11 cellular contexts compared by ENCODE assay signal in genomic region chr6:150079604-150080003, GRCh38. TPM values are rescaled to one million over a fixed set of nuclear protein-coding genes. Genes with fewer than 3 reads are reported as not detected.
DNase-seq lines count a peak whose midpoint lies in the region; ATAC-seq and TF ChIP-seq lines count a peak whose summit lies in the region.
"Had no signal": no experiment of that assay in that cellular context is flagged by ENCODE, and none has a peak within 500 bp of the region (broad histone marks: within the 10 kb centered on the region; RNA-seq: fewer than 3 reads in every experiment).

No MANE protein-coding gene starts in this region.

- TF ChIP-seq CTCF in dorsolateral prefrontal cortex (IDR thresholded peaks at IDR 0.05 in 54 of 56, conservative IDR thresholded peaks at IDR 0.05 in 2 of 56; ENCODE audit: low read depth in 1 of 56, partially characterized antibody in 56 of 56), result no peak

- peaks cover 46% of the 10 kb centered on the region for H3K4me1 ChIP-seq in BLaER1

- H3K4me3 ChIP-seq in BLaER1 (no peak overlapping the region), dorsolateral prefrontal cortex (peak overlapping the region in 34 of 59 donors; percentile 4 to 48 (median 28))
- H3K4me3 ChIP-seq: skin epidermis had no signal

- H3K9me3 ChIP-seq in BLaER1, result no peaks in the 10 kb centered on the region

- ATAC-seq in GM19455 (IDR thresholded peaks at IDR 0.05; ENCODE audit: unreplicated experiment), result no peak

- no peaks in the 10 kb centered on the region for H3K36me3 ChIP-seq in BLaER1
- H3K36me3 ChIP-seq: WERI-Rb-1 had no signal

- no peak overlapping the region for H3K27ac ChIP-seq in BLaER1
- H3K27ac ChIP-seq in dorsolateral prefrontal cortex, result peak overlapping the region in 9 of 59 donors; percentile 13 to 70 (median 42)
- H3K27ac ChIP-seq: skin epidermis, WERI-Rb-1 had no signal

- H3K27me3 ChIP-seq in BLaER1, result no peaks in the 10 kb centered on the region
- peaks cover 0 to 8% (median 0%) of the 10 kb centered on the region in 45 donors for H3K27me3 ChIP-seq in dorsolateral prefrontal cortex

- H3K4me2 ChIP-seq in BLaER1, result peak overlapping the region; percentile 69

- H3K9ac ChIP-seq in BLaER1, result no peak overlapping the region

- peaks cover 5% of the 10 kb centered on the region; the same call in 1 of the 2 replicates for H4K20me1 ChIP-seq in BLaER1

- DNase-seq in Daoy (ENCODE audit: low read depth), result peak; percentile 80
- DNase-seq in T-helper 22 cell (ENCODE audit: low read depth), result peak; percentile 20
- DNase-seq in dorsolateral prefrontal cortex, result peak in 1 of 10 donors; percentile 38
- DNase-seq in COLO829 (ENCODE audit: low spot score), result no peak
- no peak for DNase-seq in germinal center (ENCODE audit: low spot score)
- DNase-seq: MM.1S, WERI-Rb-1 had no signal

- intact Hi-C loops in dorsolateral prefrontal cortex (cut with DNase I), result loop anchor here (2.0 to 5.0 kb wide), 6 partner anchors 63 to 738 kb away; partner anchors contain the start of gene PPP1R14C (in 1 of the 2)

RNA-seq across cellular contexts. Expression of gene ULBP3, which starts 10.7 kb away (rescaled TPM):
- total RNA-seq in Daoy (2014; rRNA removed; shearing (Covaris generic)), result 27.3 and 36.4 TPM in 2 replicates
- 1 to 10 TPM in 103 of 120 experiments, under 1 TPM in 12, not detected in 5; 0.53 to 5.3 (median 2.0) TPM for total RNA-seq in dorsolateral prefrontal cortex

RNA-seq across cellular contexts. Expression of gene RAET1L, which starts 54.3 kb away (rescaled TPM):
- 0.36 and 1.1 TPM in 2 replicates for total RNA-seq in Daoy (2014; rRNA removed; shearing (Covaris generic))
- total RNA-seq in dorsolateral prefrontal cortex, result not detected
- total RNA-seq: natural killer cell treated with Interleukin-12 subunit alpha and Interleukin-12 subunit beta and Interleukin-15 and Interleukin-18, amount 100 ng/mL, for 72 hours had no signal

Comparison
In these comparisons a context has a peak if more than half of its experiments do, and no peak if none do; other contexts are left out.
1. DNase-seq: peak in Daoy (single experiment) and T-helper 22 cell (single experiment); none in COLO829 (single experiment) and germinal center (single experiment).